1 cellular context compared by ENCODE assay signal in genomic region chr14:85811340-85811739, GRCh38.
A peak's percentile ranks its signal among the peaks of the same experiment; 100 is the strongest.
TF ChIP-seq lines count a peak whose summit lies in the region.

No MANE protein-coding gene starts in this region.

TF ChIP-seq in IMR-90, 13 proteins besides CTCF, POLR2A, EP300 and RAD21 (continued from another document):
- TF ChIP-seq CEBPB (IDR thresholded peaks at IDR 0.05; ENCODE audit: low read depth, low read length) (peak; percentile 47; the same call in 1 of the 2 replicates), RCOR1 (IDR thresholded peaks at IDR 0.05; ENCODE audit: insufficient replicate concordance, low read length) (no peak)
